ENCODE assay signal across 8 cellular contexts in the genomic region with DNA sequence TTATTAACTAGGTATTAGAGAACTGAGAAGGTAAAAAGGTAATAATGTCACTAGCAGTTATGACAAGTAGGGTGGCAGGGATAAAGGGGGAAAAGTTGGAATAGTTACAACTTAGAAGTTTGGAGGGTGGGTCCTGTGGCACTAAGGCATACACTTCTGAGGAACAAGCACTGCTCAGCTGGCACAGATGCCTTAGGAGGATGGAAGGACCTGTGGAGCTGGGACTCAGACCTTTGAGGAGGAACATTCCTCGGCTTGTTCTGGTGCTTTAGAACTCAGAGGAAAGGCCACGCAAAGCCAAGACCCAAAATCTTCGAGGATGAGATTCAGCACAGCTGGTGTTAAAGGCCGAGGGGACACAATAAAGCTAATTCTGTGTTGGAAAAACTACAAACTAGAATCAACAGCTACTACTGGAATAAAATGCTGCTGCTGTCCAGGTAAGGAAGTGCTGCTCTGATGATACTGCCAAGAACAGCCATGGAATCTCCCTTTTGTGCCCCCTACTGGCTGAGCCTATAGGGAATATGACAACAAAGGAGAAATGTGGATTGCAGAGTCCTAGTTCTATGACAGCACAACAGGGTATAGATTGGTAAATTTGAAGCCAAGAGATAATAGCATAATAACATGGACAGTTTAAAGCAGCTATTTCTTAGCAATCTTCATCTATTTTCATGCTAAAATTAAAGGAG.
DNase-seq lines count a peak whose midpoint lies in the region; ATAC-seq, FAIRE-seq and TF ChIP-seq lines count a peak whose summit lies in the region.

No MANE protein-coding gene starts in this region.

- TF ChIP-seq EP300 in HepG2 (IDR thresholded peaks at IDR 0.05; ENCODE audit: low read depth in 2 of 2, low read length in 2 of 2) (no peak), HepG2 (CRISPR knock-in tag; IDR thresholded peaks at IDR 0.05; ENCODE audit: borderline replicate concordance) (no peak)

- H3K27ac ChIP-seq in VCaP, result no peak overlapping the region
- no peak overlapping the region for H3K27ac ChIP-seq in HepG2 (ENCODE audit: extremely low read length, insufficient read depth, low read length)
- H3K27ac ChIP-seq in CD8-positive, alpha-beta T cell (ENCODE audit: low read depth, low read length), result no peak overlapping the region

- H3K27me3 Mint-ChIP-seq in CD8-positive, alpha-beta T cell (ENCODE audit: low read depth), result peaks cover 3% of the 10 kb centered on the region

- no peaks in the 10 kb centered on the region for H4K20me1 ChIP-seq in HepG2 (ENCODE audit: insufficient read depth, low read length)

- DNase-seq in AG10803 (ENCODE audit: low read depth), result peak; percentile 2
- DNase-seq in HuH-7 (ENCODE audit: low spot score), result peak; percentile 46
- peak; percentile 28 for DNase-seq in HepG2 (ENCODE audit: low spot score)
- no peak for DNase-seq in GM12892 (ENCODE audit: insufficient read length)
- no peak for DNase-seq in CD8-positive, alpha-beta T cell

- H2AFZ ChIP-seq in HepG2 (ENCODE audit: low read length), result no peak overlapping the region

- H3K36me3 Mint-ChIP-seq in CD8-positive, alpha-beta T cell, result no peaks in the 10 kb centered on the region

- no peaks in the 10 kb centered on the region for H3K27me3 ChIP-seq in HepG2 (ENCODE audit: control insufficient read depth in 1 of 2, insufficient read depth in 2 of 2, low read length in 2 of 2)
- H3K27me3 ChIP-seq in CD8-positive, alpha-beta T cell (ENCODE audit: insufficient read depth, low read length), result no peaks in the 10 kb centered on the region

- no peak overlapping the region for H3K4me3 Mint-ChIP-seq in CD8-positive, alpha-beta T cell

- WGBS in HepG2 (ENCODE audit: low lambda C conversion rate), result 19% methylated on average over 4 of the region's 4 CpGs

- no peak overlapping the region for H3K9ac ChIP-seq in HepG2 (ENCODE audit: insufficient read depth, low read depth, low read length)

- H3K4me1 Mint-ChIP-seq in CD8-positive, alpha-beta T cell (ENCODE audit: low read depth), result no peaks in the 10 kb centered on the region

- H3K4me3 ChIP-seq in AG10803 (ENCODE audit: low read length) (no peak overlapping the region), HepG2 (replicated peaks in 1 of 3; ENCODE audit: insufficient read depth in 1 of 3, low read depth in 2 of 3, low read length in 3 of 3) (no peak overlapping the region)
- H3K4me3 ChIP-seq in CD8-positive, alpha-beta T cell (ENCODE audit: low read depth, low read length), result no peak overlapping the region

- no peak for TF ChIP-seq POLR2A in HepG2 (IDR thresholded peaks at IDR 0.05; ENCODE audit: insufficient read depth in 1 of 2, low read depth in 2 of 2, low read length in 2 of 2)
- no peak for TF ChIP-seq POLR2A in GM12892 (IDR thresholded peaks at IDR 0.05; ENCODE audit: low read depth, low read length)

- H3K4me1 ChIP-seq in HepG2 (ENCODE audit: insufficient read depth, low read length), result no peaks in the 10 kb centered on the region
- no peaks in the 10 kb centered on the region for H3K4me1 ChIP-seq in CD8-positive, alpha-beta T cell (ENCODE audit: insufficient read depth, low read length)

- TF ChIP-seq CTCF in AG10803 (conservative IDR thresholded peaks at IDR 0.05; ENCODE audit: low read length), result peak; percentile 36
- TF ChIP-seq CTCF in VCaP (conservative IDR thresholded peaks at IDR 0.05), result peak; percentile 21; the same call in 1 of the 2 replicates
- TF ChIP-seq CTCF in HepG2 (CRISPR knock-in tag; IDR thresholded peaks at IDR 0.05), result peak; percentile 69
- TF ChIP-seq CTCF in CD8-positive, alpha-beta T cell (IDR thresholded peaks at IDR 0.05), result no peak

- FAIRE-seq in HepG2 (lab: Jason Lieb, UNC) (no peak), GM12892 (lab: Jason Lieb, UNC) (no peak)

- BruUV-seq in HepG2 (replicated peaks; lab: Mats Ljungman, UMichigan), result no TSS peak

- TF ChIP-seq RAD21 in HepG2 (CRISPR knock-in tag; IDR thresholded peaks at IDR 0.05), result no peak

- no peak overlapping the region for H3K27ac Mint-ChIP-seq in CD8-positive, alpha-beta T cell

- no peak overlapping the region for H3K4me2 ChIP-seq in HepG2 (ENCODE audit: low read depth, low read length)

- ATAC-seq in GM18867 (IDR thresholded peaks at IDR 0.05; ENCODE audit: unreplicated experiment) (peak; percentile 58), HepG2 (peak; percentile 94), GM19328 (IDR thresholded peaks at IDR 0.05; ENCODE audit: unreplicated experiment) (no peak)
- ATAC-seq in CD8-positive, alpha-beta T cell, result no peak

- intact Hi-C loops in HepG2 (cut with micrococcal nuclease; ENCODE audit: unreplicated experiment), result loop anchor here (1.0 to 10.0 kb wide), 3 partner anchors 108 to 425 kb away; no protein-coding TSS in a partner anchor
- intact Hi-C loops in CD8-positive, alpha-beta T cell (cut with DNase I, micrococcal nuclease), result no loop called here

- no peaks in the 10 kb centered on the region for H3K36me3 ChIP-seq in HepG2 (replicated peaks in 1 of 2; ENCODE audit: control insufficient read depth in 1 of 2, insufficient read depth in 2 of 2, low read length in 2 of 2)
- H3K36me3 ChIP-seq in CD8-positive, alpha-beta T cell (ENCODE audit: insufficient read depth, low read length), result no peaks in the 10 kb centered on the region

- H3K79me2 ChIP-seq in HepG2 (ENCODE audit: insufficient read depth, low read length), result no peaks in the 10 kb centered on the region

- CTCF ChIA-PET in HepG2 (lab: Yijun Ruan, JAX; ENCODE audit: low intra/inter-chr PET ratio, low total read pairs), result interaction anchor here (1.0 kb wide), 1 partner anchor 108 kb away, joined by 3 read pairs; no protein-coding TSS in a partner anchor
- CTCF ChIA-PET in CD8-positive, alpha-beta T cell (lab: Charles Lee), result no interaction called here

- in situ Hi-C loops in HepG2 (cut with HindIII; ENCODE audit: extremely low pct_ligation_motif_present, low pct_unique_long_range_greater_than_20kb), result no loop called here

- POLR2A ChIA-PET in HepG2 (lab: Yijun Ruan, JAX), result no interaction called here
- POLR2A ChIA-PET in CD8-positive, alpha-beta T cell (lab: Charles Lee), result no interaction called here

- no peaks in the 10 kb centered on the region for H3K9me3 ChIP-seq in HepG2 (ENCODE audit: low read length)
- H3K9me3 ChIP-seq in CD8-positive, alpha-beta T cell (ENCODE audit: low read length), result no peaks in the 10 kb centered on the region

- no peaks in the 10 kb centered on the region for H3K9me3 Mint-ChIP-seq in CD8-positive, alpha-beta T cell

TF ChIP-seq in HepG2, 621 proteins besides CTCF, POLR2A, EP300 and RAD21:
- TF ChIP-seq KDM5A (IDR thresholded peaks at IDR 0.05; ENCODE audit: borderline replicate concordance, low read length) (no peak), MIER2 (CRISPR knock-in tag; IDR thresholded peaks at IDR 0.05) (peak; percentile 88), STAG1 (CRISPR knock-in tag; IDR thresholded peaks at IDR 0.05) (peak; percentile 47), SMC3 (IDR thresholded peaks at IDR 0.05; ENCODE audit: low read length) (peak; percentile 38), GTF3A (CRISPR knock-in tag; conservative IDR thresholded peaks at IDR 0.05) (no peak), NBN (conservative IDR thresholded peaks at IDR 0.05) (no peak), ZNF562 (CRISPR knock-in tag; IDR thresholded peaks at IDR 0.05; ENCODE audit: borderline replicate concordance) (no peak)
- TF ChIP-seq, protein P1, sequence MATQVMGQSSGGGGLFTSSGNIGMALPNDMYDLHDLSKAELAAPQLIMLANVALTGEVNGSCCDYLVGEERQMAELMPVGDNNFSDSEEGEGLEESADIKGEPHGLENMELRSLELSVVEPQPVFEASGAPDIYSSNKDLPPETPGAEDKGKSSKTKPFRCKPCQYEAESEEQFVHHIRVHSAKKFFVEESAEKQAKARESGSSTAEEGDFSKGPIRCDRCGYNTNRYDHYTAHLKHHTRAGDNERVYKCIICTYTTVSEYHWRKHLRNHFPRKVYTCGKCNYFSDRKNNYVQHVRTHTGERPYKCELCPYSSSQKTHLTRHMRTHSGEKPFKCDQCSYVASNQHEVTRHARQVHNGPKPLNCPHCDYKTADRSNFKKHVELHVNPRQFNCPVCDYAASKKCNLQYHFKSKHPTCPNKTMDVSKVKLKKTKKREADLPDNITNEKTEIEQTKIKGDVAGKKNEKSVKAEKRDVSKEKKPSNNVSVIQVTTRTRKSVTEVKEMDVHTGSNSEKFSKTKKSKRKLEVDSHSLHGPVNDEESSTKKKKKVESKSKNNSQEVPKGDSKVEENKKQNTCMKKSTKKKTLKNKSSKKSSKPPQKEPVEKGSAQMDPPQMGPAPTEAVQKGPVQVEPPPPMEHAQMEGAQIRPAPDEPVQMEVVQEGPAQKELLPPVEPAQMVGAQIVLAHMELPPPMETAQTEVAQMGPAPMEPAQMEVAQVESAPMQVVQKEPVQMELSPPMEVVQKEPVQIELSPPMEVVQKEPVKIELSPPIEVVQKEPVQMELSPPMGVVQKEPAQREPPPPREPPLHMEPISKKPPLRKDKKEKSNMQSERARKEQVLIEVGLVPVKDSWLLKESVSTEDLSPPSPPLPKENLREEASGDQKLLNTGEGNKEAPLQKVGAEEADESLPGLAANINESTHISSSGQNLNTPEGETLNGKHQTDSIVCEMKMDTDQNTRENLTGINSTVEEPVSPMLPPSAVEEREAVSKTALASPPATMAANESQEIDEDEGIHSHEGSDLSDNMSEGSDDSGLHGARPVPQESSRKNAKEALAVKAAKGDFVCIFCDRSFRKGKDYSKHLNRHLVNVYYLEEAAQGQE (IDR thresholded peaks at IDR 0.05; ENCODE audit: borderline replicate concordance in 1 of 2, low read depth in 1 of 2, low read length in 2 of 2), result peak in 1 of 2 experiments; percentile 86; a peak in 2 of 4 replicates

Comparison
In these comparisons a context has a peak if more than half of its experiments do, and no peak if none do; other contexts are left out.
1. DNase-seq: peak in AG10803 (single experiment), HuH-7 (single experiment) and HepG2 (single experiment); none in GM12892 (single experiment) and CD8-positive, alpha-beta T cell (0 of 7).
2. ATAC-seq: peak in GM18867 (single experiment) and HepG2 (single experiment); none in GM19328 (single experiment) and CD8-positive, alpha-beta T cell (single experiment).